In the genomic region with DNA sequence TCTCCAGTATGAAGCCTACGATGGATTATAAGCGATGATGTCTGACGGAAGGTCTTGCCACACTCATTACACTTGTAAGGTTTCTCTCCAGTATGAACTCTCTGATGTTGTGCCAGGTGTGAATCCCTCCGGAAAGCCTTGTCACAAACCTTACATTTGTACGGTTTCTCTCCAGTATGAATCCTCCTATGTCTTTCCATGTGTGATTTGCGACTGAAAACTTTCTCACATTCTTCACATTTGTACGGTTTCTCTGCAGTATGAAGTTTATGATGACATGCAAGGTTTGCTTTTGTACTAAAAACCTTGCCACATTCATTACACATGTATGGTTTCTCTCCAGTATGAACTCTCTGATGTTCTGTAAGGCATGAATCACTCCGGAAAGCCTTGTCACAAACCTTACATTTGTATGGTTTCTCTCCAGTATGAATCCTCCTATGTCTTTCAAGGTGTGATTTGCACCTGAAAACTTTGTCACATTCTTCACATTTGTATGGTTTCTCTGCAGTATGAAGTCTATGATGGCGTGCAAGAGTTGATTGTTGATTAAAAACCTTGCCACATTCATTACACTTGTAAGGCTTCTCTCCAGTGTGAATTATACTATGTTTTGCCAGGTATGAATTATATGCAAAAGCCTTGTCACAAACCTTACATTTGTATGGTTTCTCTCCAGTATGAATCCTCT, we compare ENCODE assay signal across 2 cellular contexts.
TF ChIP-seq lines count a peak whose summit lies in the region.

No MANE protein-coding gene starts in this region.

TF ChIP-seq in HCT116, 20 proteins besides CTCF, POLR2A, EP300 and RAD21:
- TF ChIP-seq ZNF274 (IDR thresholded peaks at IDR 0.05; ENCODE audit: low read depth, low read length): peak; percentile 64

TF ChIP-seq in H1, 55 proteins besides CTCF, POLR2A, EP300 and RAD21:
- peak; percentile 81 for TF ChIP-seq ZNF274 (IDR thresholded peaks at IDR 0.05; ENCODE audit: borderline replicate concordance, extremely low read depth, low read length)
TF ChIP-seq in H1: peak in this region for 1; not testable (repeated sequence) for 54.
